ENCODE assay signal across 19 cellular contexts in the genomic region with DNA sequence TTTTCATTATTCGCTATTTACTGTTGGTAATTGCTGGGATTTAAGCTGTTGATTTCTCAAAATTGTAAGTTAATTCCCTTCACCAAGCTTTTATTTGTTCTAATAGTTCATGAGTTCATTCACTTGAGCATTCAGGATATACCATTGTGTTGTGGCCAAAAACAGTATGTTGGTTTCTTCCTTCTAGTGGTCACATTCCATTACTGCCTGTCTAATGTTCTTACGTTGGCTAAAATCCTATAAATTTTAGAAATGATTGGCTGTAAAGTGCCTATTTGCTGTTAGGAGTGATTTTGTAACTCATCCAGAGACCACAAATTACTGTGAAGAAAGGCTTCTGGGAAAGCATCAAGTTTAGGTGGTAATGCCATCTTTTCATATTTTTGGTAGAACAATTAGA.
DNase-seq lines count a peak whose midpoint lies in the region; FAIRE-seq and TF ChIP-seq lines count a peak whose summit lies in the region.
"Had no signal": no experiment of that assay in that cellular context is flagged by ENCODE, and none has a peak within 500 bp of the region (broad histone marks: within the 10 kb centered on the region; RNA-seq: fewer than 3 reads in every experiment).

No MANE protein-coding gene starts in this region.

- no peaks in the 10 kb centered on the region for H3K27me3 ChIP-seq in BJ (ENCODE audit: control insufficient read depth, insufficient read depth, low read length)
- H3K27me3 ChIP-seq: dorsolateral prefrontal cortex, gastroesophageal sphincter, pancreas, SJCRH30, spleen, stomach had no signal

- TF ChIP-seq CTCF in BJ (IDR thresholded peaks at IDR 0.05; ENCODE audit: insufficient read depth, low read depth, low read length) (no peak), astrocyte of the cerebellum (IDR thresholded peaks at IDR 0.05; ENCODE audit: low read depth, low read length, missing control alignments) (no peak), fibroblast of the aortic adventitia (IDR thresholded peaks at IDR 0.05; ENCODE audit: insufficient read depth, low read length) (peak; percentile 8)

- CTCF ChIA-PET in BJ (lab: Yijun Ruan, JAX) = no interaction called here

- peak; percentile 11 for FAIRE-seq in H54 (lab: Jason Lieb, UNC)
- FAIRE-seq: pancreas had no signal

- H3K36me3 ChIP-seq in BJ (ENCODE audit: control insufficient read depth, insufficient read depth, low read length) = no peaks in the 10 kb centered on the region
- H3K36me3 ChIP-seq: gastroesophageal sphincter, pancreas, SJCRH30, spleen, stomach had no signal

- H3K4me3 ChIP-seq in BJ (ENCODE audit: low read depth, low read length) (no peak overlapping the region), astrocyte of the cerebellum (ENCODE audit: low read depth, low read length) (no peak overlapping the region), fibroblast of the aortic adventitia (ENCODE audit: low read depth, low read length) (no peak overlapping the region)
- H3K4me3 ChIP-seq: dorsolateral prefrontal cortex, gastroesophageal sphincter, pancreas, SJCRH30, stomach had no signal

- in situ Hi-C loops in astrocyte of the cerebellum (cut with HindIII; ENCODE audit: low sequenced_read_pairs) = no loop called here

- peak; percentile 13 for DNase-seq in BJ (ENCODE audit: low read depth)
- no peak for DNase-seq in H54 (ENCODE audit: insufficient read length, low spot score)
- peak; percentile 91 for DNase-seq in astrocyte of the cerebellum (ENCODE audit: low read depth)
- DNase-seq in fibroblast of the aortic adventitia (ENCODE audit: low read depth) = peak; percentile 50
- DNase-seq in activated CD4-positive, alpha-beta T cell treated with anti-CD3 and anti-CD28 coated beads, Interleukin-2, amount 50 U/mL, for 4 hours = no peak
- DNase-seq in NCI-H1417 treated with DMSO at 0.1 percent for 48 hours (lab: John Stamatoyannopoulos, UW) = no peak
- DNase-seq in activated CD4-positive, CD25-positive, alpha-beta regulatory T cell (lab: John Stamatoyannopoulos, UW) = no peak
- no peak for DNase-seq in RKO (ENCODE audit: low spot score)
- DNase-seq: activated CD4-positive, alpha-beta T cell treated with anti-CD3 and anti-CD28 coated beads for 4 hours; activated T-cell treated with anti-CD3 and anti-CD28 coated beads, Interleukin-2, amount 50 U/mL, for 4 hours; dorsolateral prefrontal cortex; islet precursor cell; NCI-H82; pancreas; SJCRH30; spleen; stomach; T1000 had no signal

- POLR2A ChIA-PET in BJ (lab: Charles Lee) = no interaction called here

- no peak for TF ChIP-seq POLR2A in H54 (IDR thresholded peaks at IDR 0.05; ENCODE audit: low read depth, low read length)

Comparison
In these comparisons a context has a peak if more than half of its experiments do, and no peak if none do; other contexts are left out.
1. DNase-seq: peak in BJ (single experiment), astrocyte of the cerebellum (single experiment) and fibroblast of the aortic adventitia (single experiment); none in H54 (single experiment), activated CD4-positive, alpha-beta T cell treated with anti-CD3 and anti-CD28 coated beads, Interleukin-2, amount 50 U/mL, for 4 hours (0 of 2), NCI-H1417 treated with DMSO at 0.1 percent for 48 hours (single experiment), activated CD4-positive, CD25-positive, alpha-beta regulatory T cell (0 of 4) and RKO (single experiment).